ENCODE assay signal across 24 cellular contexts in the genomic region with DNA sequence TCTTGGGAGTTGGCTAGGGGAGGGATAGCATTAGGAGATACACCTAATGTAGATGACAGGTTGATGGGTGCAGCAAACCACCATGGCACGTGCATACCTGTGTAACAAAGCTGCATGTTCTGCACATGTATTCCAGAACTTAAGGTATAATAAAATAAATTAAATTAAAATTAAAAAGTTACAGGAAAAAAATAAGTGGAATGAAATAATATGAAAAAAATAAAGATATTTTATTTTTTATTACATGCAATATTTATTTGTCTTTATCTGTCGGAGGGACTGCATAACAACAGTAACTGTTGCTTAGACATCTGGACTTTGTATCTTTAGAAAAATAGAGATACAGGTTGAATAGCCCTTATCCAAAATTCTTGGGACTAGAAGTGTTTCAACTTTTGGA.
"Had no signal": no experiment of that assay in that cellular context is flagged by ENCODE, and none has a peak within 500 bp of the region (broad histone marks: within the 10 kb centered on the region; RNA-seq: fewer than 3 reads in every experiment).

No MANE protein-coding gene starts in this region.

- H3K27ac Mint-ChIP-seq: stimulated activated effector memory CD8-positive, alpha-beta T cell treated with anti-CD3 and anti-CD28 coated beads, Interleukin-12 subunit alpha, Interleukin-12 subunit beta, amount 100 ng/mL, for 72 hours; stimulated activated memory B cell treated with anti-CD40 and anti-IgM and Interleukin-4, amounts not matched to agents 10 μg/mL and 1 μg/mL and 100 μg/mL, for 72 hours; stimulated activated naive B cell treated with anti-CD40 and anti-IgM and Interleukin-4, amounts not matched to agents 10 μg/mL and 1 μg/mL and 100 μg/mL, for 72 hours; stimulated activated naive CD8-positive, alpha-beta T cell treated with anti-CD3 and anti-CD28 coated beads, Interleukin-15, amount 100 ng/mL, for 72 hours; stimulated activated naive CD8-positive, alpha-beta T cell treated with anti-CD3 and anti-CD28 coated beads, Interleukin-15, Interleukin-2, amounts not matched to agents 100 ng/mL and 50 ng/mL, for 24 hours; type B pancreatic cell had no signal

- ATAC-seq: stimulated activated effector memory CD8-positive, alpha-beta T cell treated with anti-CD3 and anti-CD28 coated beads, Interleukin-12 subunit alpha, Interleukin-12 subunit beta, amount 100 ng/mL, for 72 hours; stimulated activated memory B cell treated with anti-CD40 and anti-IgM and Interleukin-4, amounts not matched to agents 10 μg/mL and 1 μg/mL and 100 μg/mL, for 72 hours; stimulated activated naive B cell treated with anti-CD40 and anti-IgM and Interleukin-4, amounts not matched to agents 10 μg/mL and 1 μg/mL and 100 μg/mL, for 72 hours; stimulated activated naive CD8-positive, alpha-beta T cell treated with anti-CD3 and anti-CD28 coated beads, Interleukin-15, amount 100 ng/mL, for 72 hours; stimulated activated naive CD8-positive, alpha-beta T cell treated with anti-CD3 and anti-CD28 coated beads, Interleukin-15, Interleukin-2, amounts not matched to agents 100 U/mL and 50 U/mL, for 24 hours; upper lobe of right lung had no signal

- H3K27me3 Mint-ChIP-seq: stimulated activated memory B cell treated with anti-CD40 and anti-IgM and Interleukin-4, amounts not matched to agents 10 μg/mL and 1 μg/mL and 100 μg/mL, for 72 hours; stimulated activated naive B cell treated with anti-CD40 and anti-IgM and Interleukin-4, amounts not matched to agents 10 μg/mL and 1 μg/mL and 100 μg/mL, for 72 hours; stimulated activated naive CD8-positive, alpha-beta T cell treated with anti-CD3 and anti-CD28 coated beads, Interleukin-15, amount 100 ng/mL, for 72 hours; stimulated activated naive CD8-positive, alpha-beta T cell treated with anti-CD3 and anti-CD28 coated beads, Interleukin-15, Interleukin-2, amounts not matched to agents 100 ng/mL and 50 ng/mL, for 24 hours; type B pancreatic cell had no signal

- H3K4me3 Mint-ChIP-seq: stimulated activated effector memory CD8-positive, alpha-beta T cell treated with anti-CD3 and anti-CD28 coated beads, Interleukin-12 subunit alpha, Interleukin-12 subunit beta, amount 100 ng/mL, for 72 hours; stimulated activated memory B cell treated with anti-CD40 and anti-IgM and Interleukin-4, amounts not matched to agents 10 μg/mL and 1 μg/mL and 100 μg/mL, for 72 hours; stimulated activated naive B cell treated with anti-CD40 and anti-IgM and Interleukin-4, amounts not matched to agents 10 μg/mL and 1 μg/mL and 100 μg/mL, for 72 hours; stimulated activated naive CD8-positive, alpha-beta T cell treated with anti-CD3 and anti-CD28 coated beads, Interleukin-15, amount 100 ng/mL, for 72 hours; stimulated activated naive CD8-positive, alpha-beta T cell treated with anti-CD3 and anti-CD28 coated beads, Interleukin-15, Interleukin-2, amounts not matched to agents 100 ng/mL and 50 ng/mL, for 24 hours; type B pancreatic cell had no signal

- DNase-seq: stimulated activated CD4-positive, alpha-beta T cell treated with anti-CD3 and anti-CD28 coated beads, Interleukin-2, amount 100 ng/mL, for 48 hours; stimulated activated CD4-positive, alpha-beta T cell treated with anti-CD3 and anti-CD28 coated beads, Interleukin-4, amount 100 ng/mL, for 1 hour; stimulated activated CD4-positive, alpha-beta T cell treated with anti-CD3 and anti-CD28 coated beads, Interleukin-4, amount 100 ng/mL, for 24 hours; stimulated activated CD4-positive, alpha-beta T cell treated with anti-CD3 and anti-CD28 coated beads, Interleukin-4, amount 100 ng/mL, for 4 hours; stimulated activated CD8-positive, alpha-beta memory T cell treated with anti-CD3 and anti-CD28 coated beads, Interleukin-4, amount 100 ng/mL, for 48 hours; stimulated activated naive B cell treated with anti-CD40 and anti-IgM and Interleukin-4, amounts not matched to agents 10 μg/mL and 1 μg/mL and 100 μg/mL, for 72 hours; stimulated activated naive CD4-positive, alpha-beta T cell; stimulated activated naive CD4-positive, alpha-beta T cell treated with Interleukin-2 at 50 U/mL for 16 hours; stimulated activated naive CD8-positive, alpha-beta T cell treated with anti-CD3 and anti-CD28 coated beads, Interleukin-15, amount 100 ng/mL, for 72 hours; stimulated activated naive CD8-positive, alpha-beta T cell treated with anti-CD3 and anti-CD28 coated beads, Interleukin-15, Interleukin-2, amounts not matched to agents 100 U/mL and 50 U/mL, for 24 hours; stomach; substantia nigra; testis; thyroid gland; tibial artery; transverse colon; trophoblast cell; upper lobe of left lung; upper lobe of right lung; uterus had no signal

- H3K36me3 Mint-ChIP-seq: stimulated activated effector memory CD8-positive, alpha-beta T cell treated with anti-CD3 and anti-CD28 coated beads, Interleukin-12 subunit alpha, Interleukin-12 subunit beta, amount 100 ng/mL, for 72 hours; stimulated activated memory B cell treated with anti-CD40 and anti-IgM and Interleukin-4, amounts not matched to agents 10 μg/mL and 1 μg/mL and 100 μg/mL, for 72 hours; stimulated activated naive B cell treated with anti-CD40 and anti-IgM and Interleukin-4, amounts not matched to agents 10 μg/mL and 1 μg/mL and 100 μg/mL, for 72 hours; type B pancreatic cell had no signal

- H3K4me1 Mint-ChIP-seq: stimulated activated effector memory CD8-positive, alpha-beta T cell treated with anti-CD3 and anti-CD28 coated beads, Interleukin-12 subunit alpha, Interleukin-12 subunit beta, amount 100 ng/mL, for 72 hours; stimulated activated memory B cell treated with anti-CD40 and anti-IgM and Interleukin-4, amounts not matched to agents 10 μg/mL and 1 μg/mL and 100 μg/mL, for 72 hours; stimulated activated naive B cell treated with anti-CD40 and anti-IgM and Interleukin-4, amounts not matched to agents 10 μg/mL and 1 μg/mL and 100 μg/mL, for 72 hours; stimulated activated naive CD8-positive, alpha-beta T cell treated with anti-CD3 and anti-CD28 coated beads, Interleukin-15, amount 100 ng/mL, for 72 hours had no signal

- H3K9me3 Mint-ChIP-seq: stimulated activated naive CD8-positive, alpha-beta T cell treated with anti-CD3 and anti-CD28 coated beads, Interleukin-15, Interleukin-2, amounts not matched to agents 100 ng/mL and 50 ng/mL, for 24 hours; type B pancreatic cell had no signal
